In the genomic region with DNA sequence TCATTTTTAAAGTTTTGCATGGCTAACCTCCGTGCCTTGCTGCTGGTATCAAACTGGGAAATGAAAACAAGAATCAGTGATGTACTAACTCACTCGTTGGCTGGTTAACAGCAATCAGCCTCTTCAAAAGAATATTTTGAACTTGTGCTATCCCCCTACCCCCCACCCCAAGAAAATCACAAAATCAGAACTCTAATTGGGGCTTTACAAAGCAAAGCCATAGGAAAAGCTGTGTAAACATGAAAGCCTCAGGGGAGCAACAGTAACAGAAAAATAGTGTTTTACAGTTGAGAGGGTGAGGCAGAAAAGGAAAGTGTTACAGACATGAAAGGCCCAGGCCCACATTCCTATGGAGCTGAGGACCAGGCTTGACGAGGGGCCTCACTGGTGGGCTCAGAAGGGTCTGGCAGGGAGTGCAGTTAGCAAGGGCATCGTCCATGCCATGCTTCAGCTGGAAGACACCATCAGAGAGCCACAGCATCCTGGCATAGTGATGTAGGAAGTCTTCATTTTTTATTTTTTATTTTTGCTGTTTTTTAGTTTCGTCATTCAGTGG, we compare ENCODE assay signal across 14 cellular contexts.
"Had no signal": no experiment of that assay in that cellular context is flagged by ENCODE, and none has a peak within 500 bp of the region (broad histone marks: within the 10 kb centered on the region; RNA-seq: fewer than 3 reads in every experiment).

No MANE protein-coding gene starts in this region.

- H3K27me3 Mint-ChIP-seq: activated CD4-positive, alpha-beta T cell treated with anti-CD3 and anti-CD28 coated beads for 36 hours; activated naive CD4-positive, alpha-beta T cell treated with anti-CD3 and anti-CD28 coated beads, Interleukin-2, amount 10 ng/mL, durations not matched to agents 7 days and 5 days; activated T-helper 17 cell treated with anti-CD3 and anti-CD28 coated beads, Interleukin-2, amount 50 U/mL, for 72 hours; central memory CD8-positive, alpha-beta T cell had no signal

- H3K4me1 Mint-ChIP-seq: activated CD4-positive, alpha-beta T cell treated with anti-CD3 and anti-CD28 coated beads for 36 hours; activated naive CD4-positive, alpha-beta T cell treated with anti-CD3 and anti-CD28 coated beads, Interleukin-2, amount 10 ng/mL, durations not matched to agents 7 days and 5 days; activated T-helper 17 cell treated with anti-CD3 and anti-CD28 coated beads, Interleukin-2, amount 50 U/mL, for 72 hours; central memory CD8-positive, alpha-beta T cell had no signal

- H3K27ac Mint-ChIP-seq: activated CD4-positive, alpha-beta T cell treated with anti-CD3 and anti-CD28 coated beads for 36 hours; activated naive CD4-positive, alpha-beta T cell treated with anti-CD3 and anti-CD28 coated beads, Interleukin-2, amount 10 ng/mL, durations not matched to agents 7 days and 5 days; activated T-helper 17 cell treated with anti-CD3 and anti-CD28 coated beads, Interleukin-2, amount 50 U/mL, for 72 hours; natural killer cell had no signal

- DNase-seq: activated CD4-positive, alpha-beta T cell treated with anti-CD3 and anti-CD28 coated beads for 36 hours; activated CD8-positive, alpha-beta memory T cell treated with anti-CD3 and anti-CD28 coated beads for 24 hours; activated naive CD4-positive, alpha-beta T cell treated with anti-CD3 and anti-CD28 coated beads, Interleukin-2, amount 10 ng/mL, durations not matched to agents 7 days and 5 days; activated T-cell treated with anti-CD3 and anti-CD28 coated beads for 4 hours; dermis blood vessel endothelial cell; foreskin fibroblast; left colon; natural killer cell; stimulated activated CD4-positive, alpha-beta T cell treated with anti-CD3 and anti-CD28 coated beads, Interleukin-12 subunit alpha, Interleukin-12 subunit beta, amount 100 ng/mL, for 4 hours; stimulated activated naive CD4-positive, alpha-beta T cell treated with Interleukin-2 at 50 U/mL for 16 hours; T1000; upper lobe of left lung had no signal

- H3K4me3 Mint-ChIP-seq: activated CD4-positive, alpha-beta T cell treated with anti-CD3 and anti-CD28 coated beads for 36 hours; activated naive CD4-positive, alpha-beta T cell treated with anti-CD3 and anti-CD28 coated beads, Interleukin-2, amount 10 ng/mL, durations not matched to agents 7 days and 5 days; activated T-helper 17 cell treated with anti-CD3 and anti-CD28 coated beads, Interleukin-2, amount 50 U/mL, for 72 hours; central memory CD8-positive, alpha-beta T cell; natural killer cell had no signal

- H3K9me3 Mint-ChIP-seq: activated naive CD4-positive, alpha-beta T cell treated with anti-CD3 and anti-CD28 coated beads, Interleukin-2, amount 10 ng/mL, durations not matched to agents 7 days and 5 days; activated T-helper 17 cell treated with anti-CD3 and anti-CD28 coated beads, Interleukin-2, amount 50 U/mL, for 72 hours; central memory CD8-positive, alpha-beta T cell; natural killer cell had no signal

- ATAC-seq: activated CD4-positive, alpha-beta T cell treated with anti-CD3 and anti-CD28 coated beads for 36 hours; activated T-helper 17 cell treated with anti-CD3 and anti-CD28 coated beads, Interleukin-2, amount 50 U/mL, for 72 hours; left colon; natural killer cell had no signal
